Comparison of ENCODE assay signal across 18 cellular contexts in genomic region chr4:159950707-159951106, GRCh38.
"Had no signal": no experiment of that assay in that cellular context is flagged by ENCODE, and none has a peak within 500 bp of the region (broad histone marks: within the 10 kb centered on the region; RNA-seq: fewer than 3 reads in every experiment).

No MANE protein-coding gene starts in this region.

- H3K36me3 ChIP-seq: left ventricle myocardium inferior, lower lobe of right lung, pancreas, suprapubic skin, thyroid gland had no signal

- ATAC-seq: left cardiac atrium, lower lobe of right lung, natural killer cell, pancreas, right cardiac atrium had no signal

- H3K4me3 ChIP-seq: coronary artery, hepatocyte, left ventricle myocardium inferior, lower lobe of right lung, pancreas, smooth muscle cell, suprapubic skin, thyroid gland had no signal

- DNase-seq: effector CD4-positive, alpha-beta T cell; foreskin melanocyte; head of caudate nucleus; kidney; left cardiac atrium; left ventricle myocardium inferior; lower lobe of right lung; natural killer cell; nucleus accumbens; pancreas; right cardiac atrium; stimulated activated CD4-positive, alpha-beta T cell treated with anti-CD3 and anti-CD28 coated beads, Interleukin-2, amount 100 ng/mL, for 48 hours; stimulated activated naive CD4-positive, alpha-beta T cell treated with Interleukin-2 at 50 U/mL for 16 hours; thyroid gland had no signal

- H3K4me1 ChIP-seq: left ventricle myocardium inferior, lower lobe of right lung, suprapubic skin had no signal

- H3K27me3 ChIP-seq: hepatocyte, pancreas, suprapubic skin, thyroid gland had no signal

- H3K9me3 ChIP-seq: left ventricle myocardium inferior, lower lobe of right lung, pancreas, suprapubic skin, thyroid gland had no signal

- H3K27ac ChIP-seq: coronary artery, hepatocyte, left ventricle myocardium inferior, lower lobe of right lung, pancreas, suprapubic skin, thyroid gland had no signal
